Comparison of ENCODE assay signal across 1 cellular context in genomic region chr20:58432190-58432954, GRCh38.
TF ChIP-seq lines count a peak whose summit lies in the region.

No MANE protein-coding gene starts in this region.

TF ChIP-seq in HepG2, 621 proteins besides CTCF, POLR2A, EP300 and RAD21 (continued from another document):
- TF ChIP-seq PRDM15 (CRISPR knock-in tag; IDR thresholded peaks at IDR 0.05) (no peak), KLF11 (CRISPR knock-in tag; IDR thresholded peaks at IDR 0.05) (no peak), PHB2 (IDR thresholded peaks at IDR 0.05; ENCODE audit: partially characterized antibody) (no peak), FOXA3 (CRISPR knock-in tag; IDR thresholded peaks at IDR 0.05) (no peak), CEBPG (CRISPR knock-in tag; IDR thresholded peaks at IDR 0.05) (no peak), KDM5A (IDR thresholded peaks at IDR 0.05; ENCODE audit: borderline replicate concordance, low read length) (no peak)
